In the genomic region with DNA sequence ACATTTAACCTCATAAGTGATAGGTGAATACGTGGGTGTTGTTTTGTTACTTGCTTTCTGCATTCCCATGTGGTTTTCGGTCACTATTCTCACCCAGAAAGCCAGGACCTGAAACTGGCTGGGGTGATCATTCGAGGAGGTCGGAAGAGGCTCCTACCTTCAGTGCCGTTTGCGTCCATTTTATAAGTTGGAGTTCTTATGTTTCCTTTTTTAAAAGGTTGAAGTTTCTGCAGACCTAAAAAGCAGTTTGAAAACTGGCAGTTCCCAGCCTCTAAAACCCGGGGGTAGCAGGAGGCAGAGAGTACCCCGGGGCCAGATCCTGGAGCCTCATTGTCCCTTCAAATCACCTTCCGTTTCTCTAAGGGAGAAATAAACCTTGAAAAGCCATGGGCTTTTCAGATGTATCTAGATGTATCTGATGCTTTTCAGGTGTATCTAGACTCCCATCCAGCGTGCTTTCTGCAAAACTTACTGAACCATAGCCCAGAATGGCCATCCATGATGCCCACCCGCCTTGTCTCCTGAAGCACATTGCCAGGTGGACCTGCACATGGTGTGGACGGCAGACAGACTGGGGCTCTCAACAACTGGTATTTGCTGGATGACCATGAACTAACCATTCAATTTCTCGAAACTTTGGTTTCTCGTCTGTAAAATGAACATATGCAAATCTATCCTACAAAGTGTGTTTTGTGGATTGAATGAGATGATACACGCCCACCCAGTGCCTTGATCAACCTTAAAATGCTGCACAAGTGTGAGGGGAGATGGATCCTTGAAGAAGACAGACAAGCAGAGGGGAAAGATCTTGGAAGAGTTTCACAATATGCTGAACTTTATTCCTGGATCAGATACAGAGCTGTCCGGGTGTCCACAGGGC, we compare ENCODE assay signal across 1 cellular context.
TF ChIP-seq lines count a peak whose summit lies in the region.

No MANE protein-coding gene starts in this region.

TF ChIP-seq in IMR-90, 13 proteins besides CTCF, POLR2A, EP300 and RAD21:
- peak; percentile 32; the same call in 1 of the 2 replicates for TF ChIP-seq CEBPB (IDR thresholded peaks at IDR 0.05; ENCODE audit: low read depth, low read length)
- no peak for TF ChIP-seq FOS (IDR thresholded peaks at IDR 0.05; ENCODE audit: low read depth, low read length)
